In the genomic region with DNA sequence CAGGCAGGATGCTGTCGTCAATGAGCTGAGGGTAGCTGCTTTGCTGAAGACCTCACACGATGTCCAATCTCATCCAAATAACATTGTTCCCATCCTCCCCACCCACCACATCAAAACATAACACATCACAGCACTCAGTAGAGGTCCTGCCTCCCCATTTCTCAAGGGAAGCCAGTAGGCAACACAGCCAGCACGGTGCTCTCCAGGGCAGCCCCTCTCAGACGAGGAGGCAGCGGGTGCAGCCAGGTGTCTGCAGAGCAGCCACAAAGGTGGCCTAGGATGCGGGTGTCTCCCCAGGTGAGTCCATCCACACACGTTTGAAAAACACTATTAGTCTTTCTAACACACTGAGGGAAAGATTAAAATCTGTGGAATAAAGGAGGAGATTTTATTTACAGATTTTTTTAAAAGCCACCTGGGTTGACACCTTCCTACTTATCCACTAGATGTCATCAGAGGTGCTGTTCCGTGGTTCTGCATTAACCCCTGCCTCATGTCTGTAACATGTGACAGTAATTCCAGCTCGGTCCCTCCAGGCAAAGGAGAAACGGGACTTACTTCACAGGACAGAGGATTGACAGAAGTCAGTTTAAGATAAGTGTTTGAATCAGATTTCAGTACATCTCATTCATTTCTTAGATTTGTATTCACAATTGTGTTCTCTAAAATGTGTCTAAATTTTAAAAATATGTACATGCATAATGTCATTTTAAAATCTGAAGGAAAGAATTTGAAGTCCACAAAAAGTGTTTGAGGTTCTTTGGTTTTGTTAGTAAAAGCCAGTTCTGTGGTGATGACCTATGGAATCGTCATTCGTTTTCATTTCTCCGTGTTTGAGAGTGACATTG, we compare ENCODE assay signal across 8 cellular contexts.
DNase-seq lines count a peak whose midpoint lies in the region; ATAC-seq, FAIRE-seq and TF ChIP-seq lines count a peak whose summit lies in the region.

No MANE protein-coding gene starts in this region.

- H2AFZ ChIP-seq in DND-41 (ENCODE audit: low read depth, low read length): no peak overlapping the region
- H2AFZ ChIP-seq in OCI-LY7 (ENCODE audit: low read length): no peak overlapping the region
- H2AFZ ChIP-seq in H1 (ENCODE audit: low read length): no peak overlapping the region
- no peak overlapping the region for H2AFZ ChIP-seq in neural cell (ENCODE audit: low read depth, low read length)

- no peak overlapping the region for H2AK5ac ChIP-seq in H1 (ENCODE audit: low read depth, low read length)

- CTCF ChIA-PET in OCI-LY7 (lab: Charles Lee; ENCODE audit: unreplicated experiment) (no interaction called here), H1 (lab: Charles Lee; ENCODE audit: partially characterized antibody) (interaction anchor here (0.6 to 5.2 kb wide), 23 partner anchors 9 to 884 kb away, joined by 3 to 23 read pairs (median 3); no protein-coding TSS in a partner anchor)

- no peaks in the 10 kb centered on the region for H3K79me1 ChIP-seq in H1 (ENCODE audit: low read depth, low read length)

- H4K5ac ChIP-seq in H1 (ENCODE audit: insufficient read length, low read depth, low read length): no peak overlapping the region

- no peak overlapping the region for H2BK20ac ChIP-seq in H1 (ENCODE audit: low read length)

- H3K4me1 ChIP-seq in DND-41 (ENCODE audit: insufficient read depth, low read length) (peaks cover 25% of the 10 kb centered on the region), OCI-LY7 (ENCODE audit: insufficient read depth, low read length, poor library complexity, severe bottlenecking) (no peaks in the 10 kb centered on the region), H1 (replicated peaks in 1 of 4; ENCODE audit: control insufficient read depth in 3 of 4, insufficient read depth in 4 of 4, low read length in 3 of 4) (no peaks in the 10 kb centered on the region; a peak in 1 of 7 replicates)

- no peaks in the 10 kb centered on the region for H3K23me2 ChIP-seq in H1 (ENCODE audit: low read depth, low read length)

- no peak overlapping the region for H4K8ac ChIP-seq in H1 (ENCODE audit: extremely low read depth, insufficient read depth, low read length)

- no peaks in the 10 kb centered on the region for H3K9me2 ChIP-seq in OCI-LY7 (ENCODE audit: insufficient read depth, low read length)
- H3K9me2 ChIP-seq in neural cell (ENCODE audit: insufficient read depth, low read length): no peaks in the 10 kb centered on the region

- no peak overlapping the region for H3K18ac ChIP-seq in H1 (ENCODE audit: extremely low read depth, low read length)

- H2BK5ac ChIP-seq in H1 (ENCODE audit: low read depth, low read length): no peak overlapping the region

- no peak for TF ChIP-seq EP300 in H1 (IDR thresholded peaks at IDR 0.05; ENCODE audit: borderline replicate concordance in 1 of 2, low read depth in 2 of 2, low read length in 2 of 2)
- no peak for TF ChIP-seq EP300 in neural cell (conservative IDR thresholded peaks at IDR 0.05; ENCODE audit: poor library complexity, severe bottlenecking)

- H2BK15ac ChIP-seq in H1 (ENCODE audit: low read length): no peak overlapping the region

- H3K4ac ChIP-seq in H1 (replicated peaks; ENCODE audit: insufficient read length, low read depth, low read length): no peak overlapping the region

- no peak for TF ChIP-seq POLR2A in H1 (IDR thresholded peaks at IDR 0.05; ENCODE audit: control extremely low read depth in 1 of 2, low read depth in 2 of 2, low read length in 2 of 2)

- no peak overlapping the region for H3K14ac ChIP-seq in H1 (ENCODE audit: insufficient read length)

- intact Hi-C loops in OCI-LY7 (cut with micrococcal nuclease; ENCODE audit: unreplicated experiment): loop anchor here (1.0 to 5.0 kb wide), 3 partner anchors 99 to 165 kb away; no protein-coding TSS in a partner anchor

- H4K20me1 ChIP-seq in DND-41 (ENCODE audit: insufficient read depth, low read length) (no peaks in the 10 kb centered on the region), OCI-LY7 (ENCODE audit: insufficient read depth, low read length) (no peaks in the 10 kb centered on the region), H1 (replicated peaks in 1 of 2; ENCODE audit: control insufficient read depth in 1 of 2, insufficient read depth in 2 of 2, low read length in 2 of 2) (no peaks in the 10 kb centered on the region), neural cell (ENCODE audit: insufficient read depth) (no peaks in the 10 kb centered on the region)

- TF ChIP-seq RAD21 in H1 (IDR thresholded peaks at IDR 0.05 in 1 of 2, conservative IDR thresholded peaks at IDR 0.05 in 1 of 2; ENCODE audit: low read depth in 2 of 2, low read length in 2 of 2) (peak; percentile 79 to 81), neural cell (conservative IDR thresholded peaks at IDR 0.05) (peak; percentile 89)

- H3K23ac ChIP-seq in H1 (ENCODE audit: insufficient read length): no peak overlapping the region

- H3K79me2 ChIP-seq in DND-41 (ENCODE audit: insufficient read depth, low read length) (no peaks in the 10 kb centered on the region), OCI-LY7 (ENCODE audit: insufficient read depth, low read depth, low read length) (no peaks in the 10 kb centered on the region), H1 (ENCODE audit: control insufficient read depth in 1 of 2, insufficient read depth in 2 of 2, low read length in 2 of 2) (no peaks in the 10 kb centered on the region), neural cell (replicated peaks; ENCODE audit: insufficient read depth, low read length) (no peaks in the 10 kb centered on the region)

- H3F3A ChIP-seq in neural cell (ENCODE audit: insufficient read depth, low read length, poor library complexity, severe bottlenecking): no peaks in the 10 kb centered on the region

- DNase-seq in DND-41 (peak; percentile 33), HT-29 (ENCODE audit: low spot score) (peak; percentile 74), OCI-LY7 (ENCODE audit: low spot score) (peak; percentile 72), H1 (ENCODE audit: low read depth in 1 of 2, low spot score in 2 of 2) (no peak), activated gamma-delta T cell treated with Interleukin-2 at 50 U/mL for 16 hours (no peak), GM19238 (ENCODE audit: insufficient read length, low spot score) (no peak)

- TF ChIP-seq CTCF in DND-41 (IDR thresholded peaks at IDR 0.05; ENCODE audit: borderline replicate concordance, extremely low read depth, low read length, poor library complexity, severe bottlenecking): peak; percentile 67
- TF ChIP-seq CTCF in OCI-LY7 (conservative IDR thresholded peaks at IDR 0.05; ENCODE audit: low read length): peak; percentile 91
- peak; percentile 16 to 63 (median 62) for TF ChIP-seq CTCF in H1 (IDR thresholded peaks at IDR 0.05; ENCODE audit: control extremely low read depth in 1 of 3, insufficient read depth in 1 of 3, low read depth in 1 of 3, low read length in 3 of 3)
- peak; percentile 88 for TF ChIP-seq CTCF in neural cell (IDR thresholded peaks at IDR 0.05; ENCODE audit: poor library complexity, severe bottlenecking)

- BruUV-seq in OCI-LY7 (replicated peaks; lab: Mats Ljungman, UMichigan): no TSS peak

- no peak overlapping the region for H3K27ac ChIP-seq in DND-41 (ENCODE audit: low read length)
- no peak overlapping the region for H3K27ac ChIP-seq in OCI-LY7 (ENCODE audit: low read depth, low read length, poor library complexity, severe bottlenecking)
- no peak overlapping the region for H3K27ac ChIP-seq in H1 (ENCODE audit: low read depth, low read length)
- H3K27ac ChIP-seq in neural cell (ENCODE audit: low read length): no peak overlapping the region

- no peak overlapping the region for H3K56ac ChIP-seq in H1 (replicated peaks; ENCODE audit: insufficient read length, low read depth, low read length)

- ATAC-seq in DND-41 (ENCODE audit: insufficient read depth, low read depth): peak; percentile 73
- peak; percentile 75 for ATAC-seq in GM19438 (IDR thresholded peaks at IDR 0.05; ENCODE audit: low read depth, unreplicated experiment)

- H2BK120ac ChIP-seq in H1 (replicated peaks; ENCODE audit: low read depth, low read length): no peak overlapping the region

- POLR2A ChIA-PET in OCI-LY7 (lab: Charles Lee): interaction anchor here (0.6 kb wide), 1 partner anchor 91 kb away, joined by 4 read pairs; no protein-coding TSS in a partner anchor
- POLR2A ChIA-PET in H1 (lab: Charles Lee; ENCODE audit: partially characterized antibody): interaction anchor here (1.0 kb wide), 1 partner anchor 89 kb away, joined by 3 read pairs; no protein-coding TSS in a partner anchor

- H3K9ac ChIP-seq in DND-41 (ENCODE audit: low read depth, low read length): no peak overlapping the region
- H3K9ac ChIP-seq in H1 (replicated peaks in 1 of 4; ENCODE audit: extremely low read depth in 1 of 4, low read depth in 3 of 4, low read length in 3 of 4): no peak overlapping the region
- no peak overlapping the region for H3K9ac ChIP-seq in neural cell (ENCODE audit: low read length)

- H2BK12ac ChIP-seq in H1 (ENCODE audit: low read depth, low read length): peak overlapping the region; percentile 44; the same call in 1 of the 2 replicates

- H3K4me2 ChIP-seq in DND-41 (ENCODE audit: insufficient read depth, low read length) (no peak overlapping the region), OCI-LY7 (ENCODE audit: low read length) (no peak overlapping the region), H1 (ENCODE audit: insufficient read depth in 1 of 2, low read depth in 2 of 2, low read length in 2 of 2) (no peak overlapping the region), neural cell (ENCODE audit: low read length) (no peak overlapping the region)

- peak; percentile 66 for FAIRE-seq in H1 (lab: Jason Lieb, UNC)

- H3K36me3 ChIP-seq in DND-41 (ENCODE audit: insufficient read depth, low read length) (no peaks in the 10 kb centered on the region; the same call in 1 of the 2 replicates), OCI-LY7 (ENCODE audit: insufficient read depth, low read length) (no peaks in the 10 kb centered on the region), H1 (ENCODE audit: control insufficient read depth in 2 of 4, insufficient read depth in 4 of 4, low read length in 3 of 4) (no peaks in the 10 kb centered on the region), neural cell (ENCODE audit: insufficient read depth, low read length) (peaks cover 4% of the 10 kb centered on the region)

- no peak overlapping the region for H4K91ac ChIP-seq in H1 (replicated peaks; ENCODE audit: insufficient read length, low read length)

- H3K27me3 ChIP-seq in DND-41 (ENCODE audit: insufficient read depth, low read length, poor library complexity) (no peaks in the 10 kb centered on the region), H1 (replicated peaks in 1 of 4; ENCODE audit: control insufficient read depth in 3 of 4, extremely low read depth in 1 of 4, insufficient read depth in 3 of 4, low read length in 3 of 4) (no peaks in the 10 kb centered on the region), neural cell (ENCODE audit: insufficient read depth, low read depth, low read length) (no peaks in the 10 kb centered on the region)

- H3K4me3 ChIP-seq in DND-41 (ENCODE audit: low read depth in 1 of 2, low read length in 2 of 2) (no peak overlapping the region), OCI-LY7 (ENCODE audit: low read depth, low read length, poor library complexity, severe bottlenecking) (no peak overlapping the region), H1 (ENCODE audit: extremely low read depth in 1 of 4, insufficient read depth in 2 of 4, low read depth in 3 of 4, low read length in 4 of 4) (no peak overlapping the region), neural cell (ENCODE audit: low read length) (no peak overlapping the region)

- H3K9me3 ChIP-seq in DND-41 (ENCODE audit: insufficient read depth, low read length, severe bottlenecking) (no peaks in the 10 kb centered on the region), OCI-LY7 (ENCODE audit: low read length) (no peaks in the 10 kb centered on the region), H1 (ENCODE audit: insufficient read depth in 2 of 2, low read depth in 1 of 2, low read length in 1 of 2) (no peaks in the 10 kb centered on the region), neural cell (ENCODE audit: low read length) (no peaks in the 10 kb centered on the region)

- WGBS in H1 (ENCODE audit: extremely low coverage in 1 of 2, insufficient coverage in 1 of 2, insufficient read length in 1 of 2, insufficient replicate concordance in 2 of 2, low coverage in 1 of 2, low lambda C conversion rate in 2 of 2, missing lambda C conversion rate in 1 of 2), 2 experiments: 76% methylated on average over 13 of the region's 13 CpGs; no CpG with 5 or more reads in 1 of the 2 experiments

Comparison
In these comparisons a context has a peak if more than half of its experiments do, and no peak if none do; other contexts are left out.
1. DNase-seq: peak in DND-41 (single experiment), HT-29 (single experiment) and OCI-LY7 (single experiment); none in H1 (0 of 2), activated gamma-delta T cell treated with Interleukin-2 at 50 U/mL for 16 hours (single experiment) and GM19238 (single experiment).
2. Peak in every context shown above with its lines, with median percentiles within 50 percentile points of each other: CTCF ChIP-seq.